9 cellular contexts compared by ENCODE assay signal in the genomic region with DNA sequence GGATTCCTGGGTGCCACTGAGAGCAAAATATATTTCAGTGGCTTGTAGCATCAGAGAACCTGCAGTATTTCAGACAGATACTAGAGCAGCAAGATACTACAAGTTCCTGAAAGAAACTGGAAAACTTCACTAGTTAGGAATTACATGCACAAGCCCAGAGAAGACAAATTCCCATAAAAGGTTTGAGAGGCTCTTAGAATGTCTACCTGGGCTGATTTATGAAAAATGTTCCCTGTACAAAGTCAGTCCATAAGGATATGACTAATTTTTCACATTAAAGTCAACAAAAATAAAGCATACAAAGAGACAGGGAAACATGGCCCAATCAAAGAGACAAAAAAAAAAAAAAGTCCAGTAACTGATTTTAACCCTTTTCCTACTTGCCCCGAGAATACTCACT.
"Had no signal": no experiment of that assay in that cellular context is flagged by ENCODE, and none has a peak within 500 bp of the region (broad histone marks: within the 10 kb centered on the region; RNA-seq: fewer than 3 reads in every experiment).

No MANE protein-coding gene starts in this region.

- DNase-seq: GM23248, GOT3, H7, HFFc6, KBM-7 had no signal

- FAIRE-seq: HepG2 had no signal

- H3K4me1 ChIP-seq: HAP-1 had no signal

- ATAC-seq: HCT116, HepG2 had no signal

- H3K36me3 ChIP-seq: HAP-1 had no signal

- H3K9me3 ChIP-seq: HAP-1 had no signal

- H2AFZ ChIP-seq: GM23248 had no signal

- H3K27ac ChIP-seq: GM23248, HL-60 had no signal

- H3K4me3 ChIP-seq: GM23248, HAP-1 had no signal

- H3K9ac ChIP-seq: GM23248 had no signal
